ENCODE assay signal across 20 cellular contexts in the genomic region with DNA sequence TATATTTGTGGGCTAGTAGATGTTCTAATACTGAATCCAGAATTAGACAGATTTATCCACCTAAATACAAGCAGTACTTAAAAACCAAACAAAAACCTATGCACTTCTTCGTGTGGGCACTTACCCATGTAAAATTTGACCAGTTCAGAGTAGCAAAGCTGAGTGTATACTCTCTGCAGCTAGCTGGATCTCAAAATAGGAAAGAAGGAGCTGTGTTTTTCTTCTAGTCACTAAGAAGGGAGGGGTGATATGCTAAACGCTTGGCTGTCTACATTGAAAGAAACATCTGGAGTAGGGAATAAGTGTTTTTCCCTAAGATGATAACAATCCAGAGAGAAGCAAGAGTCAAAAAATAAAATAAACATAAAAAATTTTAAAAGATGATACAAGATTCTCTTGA. TPM values are rescaled to one million over a fixed set of nuclear protein-coding genes. Genes with fewer than 3 reads are reported as not detected.
A peak's percentile ranks its signal among the peaks of the same experiment; 100 is the strongest.
DNase-seq lines count a peak whose midpoint lies in the region; ATAC-seq, FAIRE-seq and TF ChIP-seq lines count a peak whose summit lies in the region.
"Had no signal": no experiment of that assay in that cellular context is flagged by ENCODE, and none has a peak within 500 bp of the region (broad histone marks: within the 10 kb centered on the region; RNA-seq: fewer than 3 reads in every experiment).

No MANE protein-coding gene starts in this region.

- no peak overlapping the region for H3K27ac Mint-ChIP-seq in type B pancreatic cell
- H3K27ac Mint-ChIP-seq: CD4-positive, alpha-beta T cell; HFFc6 had no signal

- H3K4me1 ChIP-seq in IMR-90 (ENCODE audit: control insufficient read depth, insufficient read depth, low read length), result peaks cover 7% of the 10 kb centered on the region
- peaks cover 56% of the 10 kb centered on the region for H3K4me1 ChIP-seq in lower lobe of right lung
- H3K4me1 ChIP-seq in upper lobe of right lung, result peaks cover 39% of the 10 kb centered on the region
- H3K4me1 ChIP-seq: Caco-2 had no signal

- H3K9ac ChIP-seq in IMR-90 (ENCODE audit: low read depth, low read length), result no peak overlapping the region

- no peak overlapping the region for H2BK120ac ChIP-seq in IMR-90 (ENCODE audit: low read depth, low read length)

- POLR2A ChIA-PET in IMR-90 (lab: Charles Lee; ENCODE audit: unreplicated experiment), result interaction anchor here (0.8 kb wide), 1 partner anchor 20 kb away, joined by 3 read pairs; the partner anchor contains the start of gene RBMS2

- DNase-seq in IMR-90, result peak; percentile 6
- peak; percentile 27 for DNase-seq in fibroblast of peridontal ligament (ENCODE audit: extremely low read depth)
- no peak for DNase-seq in lower lobe of right lung
- no peak for DNase-seq in upper lobe of right lung
- DNase-seq in GM12892 (ENCODE audit: insufficient read length), result no peak
- DNase-seq in type B pancreatic cell (ENCODE audit: extremely low spot score, unreplicated experiment), result no peak
- no peak for DNase-seq in head of caudate nucleus
- DNase-seq: ACHN; AML-193; Caco-2; CD4-positive, alpha-beta T cell; GOT3; H7; HFFc6 had no signal

- no CpG with 5 or more reads among the region's 2 CpGs for WGBS in IMR-90 (ENCODE audit: extremely low coverage in 2 of 2, insufficient read length in 1 of 2), 2 experiments

- CTCF ChIA-PET in IMR-90 (lab: Yijun Ruan, JAX), result no interaction called here

- no peak for TF ChIP-seq RAD21 in IMR-90 (IDR thresholded peaks at IDR 0.05; ENCODE audit: low read length)

- H2BK20ac ChIP-seq in IMR-90 (ENCODE audit: low read depth, low read length), result no peak overlapping the region

- H3K27ac ChIP-seq in IMR-90 (ENCODE audit: insufficient read depth, low read length), result peak overlapping the region; percentile 61; the same call in 1 of the 2 replicates
- H3K27ac ChIP-seq in lower lobe of right lung, result peak overlapping the region; percentile 24
- H3K27ac ChIP-seq in upper lobe of right lung, result peak overlapping the region; percentile 17
- H3K27ac ChIP-seq: C4-2B had no signal

- H3K36me3 ChIP-seq in IMR-90 (ENCODE audit: control insufficient read depth, insufficient read depth, low read length) (peaks cover 6% of the 10 kb centered on the region), lower lobe of right lung (peaks cover 22% of the 10 kb centered on the region), upper lobe of right lung (peaks cover 6% of the 10 kb centered on the region)

- no peak overlapping the region for H3K4me2 ChIP-seq in IMR-90 (ENCODE audit: low read depth, low read length)

- no peak overlapping the region for H2BK15ac ChIP-seq in IMR-90 (ENCODE audit: low read depth, low read length)

- no peak overlapping the region for H3K4me3 ChIP-seq in IMR-90 (ENCODE audit: insufficient read depth, low read depth, low read length)
- no peak overlapping the region for H3K4me3 ChIP-seq in lower lobe of right lung
- no peak overlapping the region for H3K4me3 ChIP-seq in upper lobe of right lung

- no peak for FAIRE-seq in GM12892 (lab: Jason Lieb, UNC)
- FAIRE-seq: A204.1, D721Med, G401.6, HepG2 had no signal

- no peak overlapping the region for H2AK5ac ChIP-seq in IMR-90 (ENCODE audit: low read depth, low read length)

- no peak overlapping the region for H4K8ac ChIP-seq in IMR-90 (ENCODE audit: low read depth in 2 of 2, low read length in 2 of 2)

- no peak overlapping the region for H3K4ac ChIP-seq in IMR-90 (ENCODE audit: low read depth, low read length)

- TF ChIP-seq CTCF in IMR-90 (conservative IDR thresholded peaks at IDR 0.05; ENCODE audit: low read depth, low read length) (no peak), lower lobe of right lung (IDR thresholded peaks at IDR 0.05) (no peak), upper lobe of right lung (IDR thresholded peaks at IDR 0.05) (no peak), type B pancreatic cell (conservative IDR thresholded peaks at IDR 0.05) (no peak)

- H3K4me1 Mint-ChIP-seq in type B pancreatic cell (ENCODE audit: unreplicated experiment), result peaks cover 6% of the 10 kb centered on the region

- dilution Hi-C loops in IMR-90 (cut with HindIII; ENCODE audit: low sequenced_read_pairs, unreplicated experiment), result no loop called here

- ATAC-seq in IMR-90 (ENCODE audit: low read depth) (peak; percentile 64), lower lobe of right lung (peak in 1 of 2 donors; percentile 22), upper lobe of right lung (no peak)
- ATAC-seq: HCT116, HepG2 had no signal

- H3K36me3 Mint-ChIP-seq in type B pancreatic cell, result peaks cover 8% of the 10 kb centered on the region

- no peaks in the 10 kb centered on the region for H3K27me3 Mint-ChIP-seq in type B pancreatic cell
- H3K27me3 Mint-ChIP-seq: CD4-positive, alpha-beta T cell had no signal

- peaks cover 7 to 47% of the 10 kb centered on the region in 2 experiments for H3K79me1 ChIP-seq in IMR-90 (ENCODE audit: low read depth in 1 of 2, low read length in 2 of 2)

- no peaks in the 10 kb centered on the region for H3K9me3 Mint-ChIP-seq in type B pancreatic cell
- H3K9me3 Mint-ChIP-seq: CD4-positive, alpha-beta T cell; HFFc6 had no signal

- no peak for TF ChIP-seq POLR2A in IMR-90 (IDR thresholded peaks at IDR 0.05; ENCODE audit: low read depth, low read length)
- TF ChIP-seq POLR2A in GM12892 (IDR thresholded peaks at IDR 0.05; ENCODE audit: low read depth, low read length), result no peak

- intact Hi-C loops in IMR-90 (cut with micrococcal nuclease), result no loop called here
- intact Hi-C loops in lower lobe of right lung (cut with DNase I), result no loop called here
- intact Hi-C loops in upper lobe of right lung (cut with DNase I), result no loop called here
- intact Hi-C loops in head of caudate nucleus (cut with DNase I), result no loop called here

- no peaks in the 10 kb centered on the region for H3K27me3 ChIP-seq in IMR-90 (ENCODE audit: control insufficient read depth, insufficient read depth, low read length)
- no peaks in the 10 kb centered on the region for H3K27me3 ChIP-seq in lower lobe of right lung (ENCODE audit: low read depth)
- no peaks in the 10 kb centered on the region for H3K27me3 ChIP-seq in upper lobe of right lung

- H4K20me1 ChIP-seq in IMR-90 (ENCODE audit: insufficient read depth, low read length), result peaks cover 75% of the 10 kb centered on the region

- no peak overlapping the region for H3K4me3 Mint-ChIP-seq in type B pancreatic cell
- H3K4me3 Mint-ChIP-seq: CD4-positive, alpha-beta T cell; HFFc6 had no signal

- H2AK9ac ChIP-seq in IMR-90 (replicated peaks; ENCODE audit: low read depth, low read length, poor library complexity), result no peak overlapping the region

- H2BK5ac ChIP-seq in IMR-90 (ENCODE audit: low read depth, low read length, poor library complexity, severe bottlenecking), result no peak overlapping the region

- in situ Hi-C loops in IMR-90 (cut with MboI; ENCODE audit: low sequenced_read_pairs), result no loop called here

- H3K9me3 ChIP-seq in IMR-90 (ENCODE audit: control insufficient read depth, insufficient read depth, low read length) (no peaks in the 10 kb centered on the region), lower lobe of right lung (no peaks in the 10 kb centered on the region), upper lobe of right lung (no peaks in the 10 kb centered on the region)
- H3K9me3 ChIP-seq: Caco-2 had no signal

- H3K18ac ChIP-seq in IMR-90 (ENCODE audit: low read depth, low read length), result no peak overlapping the region

- no peak overlapping the region for H3K23ac ChIP-seq in IMR-90 (ENCODE audit: low read depth, low read length)

- H3K56ac ChIP-seq in IMR-90 (ENCODE audit: extremely low read depth, insufficient read depth, low read length), result no peak overlapping the region

- peaks cover 19% of the 10 kb centered on the region for H3K9me1 ChIP-seq in IMR-90 (ENCODE audit: insufficient read depth, low read length)

- no TSS peak for BruUV-seq in IMR-90 (replicated peaks; lab: Mats Ljungman, UMichigan)

- H4K91ac ChIP-seq in IMR-90 (ENCODE audit: insufficient read depth, low read depth, low read length), result no peak overlapping the region

- no peak overlapping the region for H3K14ac ChIP-seq in IMR-90 (replicated peaks; ENCODE audit: low read depth, low read length)

- no peak overlapping the region for H2AFZ ChIP-seq in IMR-90 (replicated peaks; ENCODE audit: low read length, poor library complexity)

- H4K5ac ChIP-seq in IMR-90 (ENCODE audit: low read depth, low read length), result no peak overlapping the region

TF ChIP-seq in IMR-90, 13 proteins besides CTCF, POLR2A, EP300 and RAD21 (continues in another document):
- TF ChIP-seq MAZ (IDR thresholded peaks at IDR 0.05; ENCODE audit: borderline replicate concordance, low read depth, low read length) (no peak), MAFK (IDR thresholded peaks at IDR 0.05; ENCODE audit: low read depth, low read length) (no peak)
- TF ChIP-seq, protein P1, sequence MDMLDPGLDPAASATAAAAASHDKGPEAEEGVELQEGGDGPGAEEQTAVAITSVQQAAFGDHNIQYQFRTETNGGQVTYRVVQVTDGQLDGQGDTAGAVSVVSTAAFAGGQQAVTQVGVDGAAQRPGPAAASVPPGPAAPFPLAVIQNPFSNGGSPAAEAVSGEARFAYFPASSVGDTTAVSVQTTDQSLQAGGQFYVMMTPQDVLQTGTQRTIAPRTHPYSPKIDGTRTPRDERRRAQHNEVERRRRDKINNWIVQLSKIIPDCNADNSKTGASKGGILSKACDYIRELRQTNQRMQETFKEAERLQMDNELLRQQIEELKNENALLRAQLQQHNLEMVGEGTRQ (IDR thresholded peaks at IDR 0.05; ENCODE audit: low read depth, low read length), result no peak

RNA-seq across cellular contexts. Expression of gene RBMS2, which starts 20.0 kb away (rescaled TPM):
- total RNA-seq in IMR-90 (2012; rRNA removed) (28.3 and 38.0 TPM in 2 replicates), lower lobe of right lung (129 TPM), upper lobe of right lung (142 TPM), type B pancreatic cell (ENCODE audit: low replicate concordance) (42.7 and 45.9 TPM in 2 replicates)
- 41.9 and 43.6 TPM in 2 replicates for polyA plus RNA-seq in IMR-90 (2012; rRNA removed)
- 15.4 and 18.3 TPM in 2 replicates for polyA plus RNA-seq in IMR-90 (2012; cell fraction: cytosol; rRNA removed)
- 30.3 and 56.5 TPM in 2 replicates for polyA plus RNA-seq in IMR-90 (2012; cell fraction: nucleus; rRNA removed; ENCODE audit: low replicate concordance)
- polyA plus RNA-seq in GM12892 (2012; ENCODE audit: missing spikeins), result 0.91 TPM

RNA-seq across cellular contexts. Expression of gene GLS2, which starts 53.6 kb away (rescaled TPM):
- under 0.01 and 0.36 TPM in 2 replicates for total RNA-seq in IMR-90 (2012; rRNA removed)
- 0.21 and 0.40 TPM in 2 replicates for polyA plus RNA-seq in IMR-90 (2012; rRNA removed)
- 0.08 and 0.20 TPM in 2 replicates for polyA plus RNA-seq in IMR-90 (2012; cell fraction: cytosol; rRNA removed)
- polyA plus RNA-seq in IMR-90 (2012; cell fraction: nucleus; rRNA removed; ENCODE audit: low replicate concordance), result 0.45 and 0.94 TPM in 2 replicates
- 4.8 TPM for total RNA-seq in lower lobe of right lung
- total RNA-seq in upper lobe of right lung, result 5.5 TPM
- polyA plus RNA-seq in GM12892 (2012; ENCODE audit: missing spikeins), result 2.6 TPM
- total RNA-seq in type B pancreatic cell (ENCODE audit: low replicate concordance), result 6.7 and 7.0 TPM in 2 replicates
- total RNA-seq: HFFc6 had no signal

Comparison
In these comparisons a context has a peak if more than half of its experiments do, and no peak if none do; other contexts are left out.
1. DNase-seq: peak in IMR-90 (single experiment) and fibroblast of peridontal ligament (single experiment); none in lower lobe of right lung (single experiment), upper lobe of right lung (single experiment), GM12892 (single experiment), type B pancreatic cell (single experiment) and head of caudate nucleus (0 of 42).
2. Peak in every context shown above with its lines, with median percentiles within 50 percentile points of each other: H3K27ac ChIP-seq.